In the genomic region with DNA sequence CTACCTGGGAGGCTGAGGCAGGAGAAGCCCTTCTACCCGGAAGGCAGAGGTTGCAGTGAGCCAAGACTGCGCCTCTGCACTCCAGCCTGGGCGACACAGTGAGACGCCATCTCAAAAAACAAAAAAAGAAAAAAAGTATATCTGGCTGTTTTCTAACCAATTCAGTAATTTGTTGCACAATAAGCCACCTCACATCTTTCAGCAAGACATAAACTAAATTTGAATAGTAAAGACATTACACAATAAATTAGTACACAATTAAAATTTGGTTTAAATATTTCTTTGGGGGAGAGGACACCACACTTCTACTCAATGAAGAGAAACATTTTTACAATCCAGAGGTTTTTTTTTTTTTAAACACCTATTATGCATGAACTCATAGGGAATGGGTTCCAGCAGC, we compare ENCODE assay signal across 1 cellular context.
TF ChIP-seq lines count a peak whose summit lies in the region.

No MANE protein-coding gene starts in this region.

TF ChIP-seq in GM23338, 12 proteins besides CTCF, POLR2A, EP300 and RAD21 (continued from another document):
- TF ChIP-seq, protein P1, sequence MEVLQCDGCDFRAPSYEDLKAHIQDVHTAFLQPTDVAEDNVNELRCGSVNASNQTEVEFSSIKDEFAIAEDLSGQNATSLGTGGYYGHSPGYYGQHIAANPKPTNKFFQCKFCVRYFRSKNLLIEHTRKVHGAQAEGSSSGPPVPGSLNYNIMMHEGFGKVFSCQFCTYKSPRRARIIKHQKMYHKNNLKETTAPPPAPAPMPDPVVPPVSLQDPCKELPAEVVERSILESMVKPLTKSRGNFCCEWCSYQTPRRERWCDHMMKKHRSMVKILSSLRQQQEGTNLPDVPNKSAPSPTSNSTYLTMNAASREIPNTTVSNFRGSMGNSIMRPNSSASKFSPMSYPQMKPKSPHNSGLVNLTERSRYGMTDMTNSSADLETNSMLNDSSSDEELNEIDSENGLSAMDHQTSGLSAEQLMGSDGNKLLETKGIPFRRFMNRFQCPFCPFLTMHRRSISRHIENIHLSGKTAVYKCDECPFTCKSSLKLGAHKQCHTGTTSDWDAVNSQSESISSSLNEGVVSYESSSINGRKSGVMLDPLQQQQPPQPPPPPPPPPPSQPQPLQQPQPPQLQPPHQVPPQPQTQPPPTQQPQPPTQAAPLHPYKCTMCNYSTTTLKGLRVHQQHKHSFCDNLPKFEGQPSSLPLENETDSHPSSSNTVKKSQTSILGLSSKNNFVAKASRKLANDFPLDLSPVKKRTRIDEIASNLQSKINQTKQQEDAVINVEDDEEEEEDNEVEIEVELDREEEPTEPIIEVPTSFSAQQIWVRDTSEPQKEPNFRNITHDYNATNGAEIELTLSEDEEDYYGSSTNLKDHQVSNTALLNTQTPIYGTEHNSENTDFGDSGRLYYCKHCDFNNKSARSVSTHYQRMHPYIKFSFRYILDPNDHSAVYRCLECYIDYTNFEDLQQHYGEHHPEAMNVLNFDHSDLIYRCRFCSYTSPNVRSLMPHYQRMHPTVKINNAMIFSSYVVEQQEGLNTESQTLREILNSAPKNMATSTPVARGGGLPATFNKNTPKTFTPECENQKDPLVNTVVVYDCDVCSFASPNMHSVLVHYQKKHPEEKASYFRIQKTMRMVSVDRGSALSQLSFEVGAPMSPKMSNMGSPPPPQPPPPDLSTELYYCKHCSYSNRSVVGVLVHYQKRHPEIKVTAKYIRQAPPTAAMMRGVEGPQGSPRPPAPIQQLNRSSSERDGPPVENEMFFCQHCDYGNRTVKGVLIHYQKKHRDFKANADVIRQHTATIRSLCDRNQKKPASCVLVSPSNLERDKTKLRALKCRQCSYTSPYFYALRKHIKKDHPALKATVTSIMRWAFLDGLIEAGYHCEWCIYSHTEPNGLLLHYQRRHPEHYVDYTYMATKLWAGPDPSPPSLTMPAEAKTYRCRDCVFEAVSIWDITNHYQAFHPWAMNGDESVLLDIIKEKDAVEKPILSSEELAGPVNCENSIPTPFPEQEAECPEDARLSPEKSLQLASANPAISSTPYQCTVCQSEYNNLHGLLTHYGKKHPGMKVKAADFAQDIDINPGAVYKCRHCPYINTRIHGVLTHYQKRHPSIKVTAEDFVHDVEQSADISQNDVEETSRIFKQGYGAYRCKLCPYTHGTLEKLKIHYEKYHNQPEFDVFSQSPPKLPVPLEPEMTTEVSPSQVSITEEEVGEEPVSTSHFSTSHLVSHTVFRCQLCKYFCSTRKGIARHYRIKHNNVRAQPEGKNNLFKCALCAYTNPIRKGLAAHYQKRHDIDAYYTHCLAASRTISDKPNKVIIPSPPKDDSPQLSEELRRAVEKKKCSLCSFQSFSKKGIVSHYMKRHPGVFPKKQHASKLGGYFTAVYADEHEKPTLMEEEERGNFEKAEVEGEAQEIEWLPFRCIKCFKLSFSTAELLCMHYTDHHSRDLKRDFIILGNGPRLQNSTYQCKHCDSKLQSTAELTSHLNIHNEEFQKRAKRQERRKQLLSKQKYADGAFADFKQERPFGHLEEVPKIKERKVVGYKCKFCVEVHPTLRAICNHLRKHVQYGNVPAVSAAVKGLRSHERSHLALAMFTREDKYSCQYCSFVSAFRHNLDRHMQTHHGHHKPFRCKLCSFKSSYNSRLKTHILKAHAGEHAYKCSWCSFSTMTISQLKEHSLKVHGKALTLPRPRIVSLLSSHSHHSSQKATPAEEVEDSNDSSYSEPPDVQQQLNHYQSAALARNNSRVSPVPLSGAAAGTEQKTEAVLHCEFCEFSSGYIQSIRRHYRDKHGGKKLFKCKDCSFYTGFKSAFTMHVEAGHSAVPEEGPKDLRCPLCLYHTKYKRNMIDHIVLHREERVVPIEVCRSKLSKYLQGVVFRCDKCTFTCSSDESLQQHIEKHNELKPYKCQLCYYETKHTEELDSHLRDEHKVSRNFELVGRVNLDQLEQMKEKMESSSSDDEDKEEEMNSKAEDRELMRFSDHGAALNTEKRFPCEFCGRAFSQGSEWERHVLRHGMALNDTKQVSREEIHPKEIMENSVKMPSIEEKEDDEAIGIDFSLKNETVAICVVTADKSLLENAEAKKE (CRISPR knock-in tag; IDR thresholded peaks at IDR 0.05), result no peak
- no peak for TF ChIP-seq NANOG (IDR thresholded peaks at IDR 0.05; ENCODE audit: borderline replicate concordance)
- no peak for TF ChIP-seq ZNF114 (CRISPR knock-in tag; IDR thresholded peaks at IDR 0.05)
- no peak for TF ChIP-seq STAT1 (IDR thresholded peaks at IDR 0.05; ENCODE audit: unreplicated experiment)
- no peak for TF ChIP-seq JUNB (IDR thresholded peaks at IDR 0.05; ENCODE audit: unreplicated experiment)
